Comparison of ENCODE assay signal across 18 cellular contexts in the genomic region with DNA sequence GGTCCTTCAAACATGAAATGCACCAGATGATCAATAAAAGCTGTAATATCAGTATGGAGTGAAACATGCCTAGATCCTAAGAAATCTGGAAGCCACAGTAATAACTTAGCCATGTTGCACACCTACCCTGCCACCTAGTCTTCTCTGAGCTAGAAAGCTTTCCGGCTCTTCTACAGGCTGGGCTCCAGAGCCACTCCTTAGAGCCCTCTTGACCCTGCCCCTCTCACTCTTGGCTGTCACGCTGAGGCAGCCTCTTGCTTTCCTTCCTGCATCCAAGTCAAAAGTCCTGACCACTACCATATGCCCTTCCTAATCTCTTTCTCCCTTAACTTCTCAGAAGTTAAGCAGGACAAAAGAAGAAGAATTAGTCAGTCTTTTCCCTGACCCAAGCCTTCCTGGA. TPM values are rescaled to one million over a fixed set of nuclear protein-coding genes. Genes with fewer than 3 reads are reported as not detected.
DNase-seq lines count a peak whose midpoint lies in the region; ATAC-seq and TF ChIP-seq lines count a peak whose summit lies in the region.
"Had no signal": no experiment of that assay in that cellular context is flagged by ENCODE, and none has a peak within 500 bp of the region (broad histone marks: within the 10 kb centered on the region; RNA-seq: fewer than 3 reads in every experiment).

No MANE protein-coding gene starts in this region.

- no peak overlapping the region for H3K9ac ChIP-seq in mammary epithelial cell (ENCODE audit: insufficient read depth, low read length)

- H3K27me3 ChIP-seq in mammary epithelial cell (ENCODE audit: insufficient read depth, low read length): no peaks in the 10 kb centered on the region
- H3K27me3 ChIP-seq in left lung: no peaks in the 10 kb centered on the region
- H3K27me3 ChIP-seq in upper lobe of right lung: no peaks in the 10 kb centered on the region

- H3K36me3 ChIP-seq in mammary epithelial cell (ENCODE audit: insufficient read depth, low read length) (peaks cover 16% of the 10 kb centered on the region), left lung (peaks cover 0 to 78% of the 10 kb centered on the region in 2 donors), upper lobe of right lung (peaks cover 80% of the 10 kb centered on the region)

- intact Hi-C loops in MCF 10A (cut with micrococcal nuclease): no loop called here
- intact Hi-C loops in mammary epithelial cell (cut with micrococcal nuclease): no loop called here
- intact Hi-C loops in left lung (cut with DNase I): no loop called here
- intact Hi-C loops in upper lobe of right lung (cut with DNase I): no loop called here

- H3K79me2 ChIP-seq in mammary epithelial cell (ENCODE audit: insufficient read depth, low read length): peaks cover 4% of the 10 kb centered on the region

- no peak overlapping the region for H3K4me3 Mint-ChIP-seq in MCF 10A (ENCODE audit: unreplicated experiment)
- no peak overlapping the region for H3K4me3 Mint-ChIP-seq in activated T-helper 17 cell treated with anti-CD3 and anti-CD28 coated beads, Interleukin-2, amount 50 U/mL, for 72 hours
- H3K4me3 Mint-ChIP-seq: CD4-positive, alpha-beta memory T cell had no signal

- no peak overlapping the region for H3K4me2 ChIP-seq in mammary epithelial cell (ENCODE audit: insufficient read depth, low read depth, low read length)

- H3K9me3 ChIP-seq in mammary epithelial cell (replicated peaks; ENCODE audit: insufficient read depth, low read length) (no peaks in the 10 kb centered on the region), left lung (no peaks in the 10 kb centered on the region), upper lobe of right lung (no peaks in the 10 kb centered on the region)

- in situ Hi-C loops in mammary epithelial cell (cut with MboI; ENCODE audit: low sequenced_read_pairs in 2 of 2): no loop called here

- no peak for TF ChIP-seq CTCF in MCF 10A (IDR thresholded peaks at IDR 0.05; ENCODE audit: unreplicated experiment)
- TF ChIP-seq CTCF in mammary epithelial cell (conservative IDR thresholded peaks at IDR 0.05 in 1 of 2, IDR thresholded peaks at IDR 0.05 in 1 of 2; ENCODE audit: extremely low read depth in 1 of 2, insufficient read depth in 1 of 2, low read depth in 1 of 2, low read length in 2 of 2): no peak
- no peak for TF ChIP-seq CTCF in left lung (IDR thresholded peaks at IDR 0.05)
- TF ChIP-seq CTCF in upper lobe of right lung (IDR thresholded peaks at IDR 0.05): no peak

- no peak overlapping the region for H2AFZ ChIP-seq in mammary epithelial cell (ENCODE audit: low read depth, low read length)

- no peaks in the 10 kb centered on the region for H3K4me1 ChIP-seq in mammary epithelial cell (ENCODE audit: insufficient read depth, low read length)
- peaks cover 0 to 7% of the 10 kb centered on the region in 2 donors for H3K4me1 ChIP-seq in left lung
- H3K4me1 ChIP-seq in upper lobe of right lung: no peaks in the 10 kb centered on the region

- BruUV-seq in MCF 10A (replicated peaks; lab: Mats Ljungman, UMichigan) (no TSS peak), mammary epithelial cell (replicated peaks; lab: Mats Ljungman, UMichigan) (no TSS peak)

- H3K9me3 Mint-ChIP-seq in MCF 10A (ENCODE audit: unreplicated experiment): no peaks in the 10 kb centered on the region
- H3K9me3 Mint-ChIP-seq in activated T-helper 17 cell treated with anti-CD3 and anti-CD28 coated beads, Interleukin-2, amount 50 U/mL, for 72 hours: no peaks in the 10 kb centered on the region
- H3K9me3 Mint-ChIP-seq: CD4-positive, alpha-beta memory T cell had no signal

- peaks cover 74% of the 10 kb centered on the region for H3K36me3 Mint-ChIP-seq in MCF 10A (ENCODE audit: insufficient read depth, unreplicated experiment)
- H3K36me3 Mint-ChIP-seq in activated T-helper 17 cell treated with anti-CD3 and anti-CD28 coated beads, Interleukin-2, amount 50 U/mL, for 72 hours (ENCODE audit: low read depth): peaks cover 96% of the 10 kb centered on the region

- 100% methylated on average over 2 of the region's 2 CpGs for WGBS in mammary epithelial cell (ENCODE audit: low coverage, missing lambda C conversion rate)

- CTCF ChIA-PET in MCF 10A (lab: Yijun Ruan, JAX): interaction anchor here (0.6 to 2.0 kb wide), 2 partner anchors 793 to 1791 kb away, joined by 3 to 5 read pairs; no protein-coding TSS in a partner anchor
- CTCF ChIA-PET in mammary epithelial cell (lab: Charles Lee; ENCODE audit: low non-redundant PET): no interaction called here

- no peak for ATAC-seq in activated T-helper 17 cell treated with anti-CD3 and anti-CD28 coated beads, Interleukin-2, amount 50 U/mL, for 72 hours (replicated peaks)
- ATAC-seq in left lung (peak; percentile 99), upper lobe of right lung (peak; percentile 90)
- ATAC-seq: PC-3 had no signal

- no peaks in the 10 kb centered on the region for H3K4me1 Mint-ChIP-seq in MCF 10A (ENCODE audit: insufficient read depth, unreplicated experiment)
- peaks cover 9% of the 10 kb centered on the region for H3K4me1 Mint-ChIP-seq in activated T-helper 17 cell treated with anti-CD3 and anti-CD28 coated beads, Interleukin-2, amount 50 U/mL, for 72 hours

- H3K27ac Mint-ChIP-seq in MCF 10A (ENCODE audit: low read depth, unreplicated experiment): peak overlapping the region; percentile 43
- peak overlapping the region; percentile 47 for H3K27ac Mint-ChIP-seq in activated T-helper 17 cell treated with anti-CD3 and anti-CD28 coated beads, Interleukin-2, amount 50 U/mL, for 72 hours

- H3K27ac ChIP-seq in mammary epithelial cell (ENCODE audit: insufficient read depth, low read depth, low read length): no peak overlapping the region
- H3K27ac ChIP-seq in left lung: no peak overlapping the region
- H3K27ac ChIP-seq in upper lobe of right lung: no peak overlapping the region

- no peaks in the 10 kb centered on the region for H3K27me3 Mint-ChIP-seq in MCF 10A (ENCODE audit: insufficient read depth, unreplicated experiment)
- no peaks in the 10 kb centered on the region for H3K27me3 Mint-ChIP-seq in activated T-helper 17 cell treated with anti-CD3 and anti-CD28 coated beads, Interleukin-2, amount 50 U/mL, for 72 hours
- H3K27me3 Mint-ChIP-seq: CD4-positive, alpha-beta memory T cell had no signal

- H3K4me3 ChIP-seq in mammary epithelial cell (replicated peaks in 1 of 3; ENCODE audit: insufficient read depth in 1 of 3, low read depth in 2 of 3, low read length in 3 of 3) (no peak overlapping the region), left lung (no peak overlapping the region), upper lobe of right lung (no peak overlapping the region)

- dilution Hi-C loops in mammary epithelial cell (cut with HindIII; ENCODE audit: low sequenced_read_pairs): no loop called here

- DNase-seq in MCF 10A (ENCODE audit: unreplicated experiment) (no peak), mammary epithelial cell (no peak), left lung (no peak), upper lobe of right lung (no peak), germinal center (ENCODE audit: low spot score) (no peak)
- no peak for DNase-seq in stimulated activated CD4-positive, alpha-beta T cell treated with anti-CD3 and anti-CD28 coated beads, Interleukin-15, amount 100 ng/mL, for 24 hours
- DNase-seq: C1 segment of cervical spinal cord; CD4-positive, alpha-beta memory T cell; COR-L47; DMS53; NCI-H1092 treated with DMSO at 0.1 percent for 48 hours; NCI-H1436 treated with DMSO at 0.1 percent for 48 hours; NCI-H187 treated with DMSO at 0.1 percent for 48 hours; NCI-H2171 treated with DMSO at 0.1 percent for 48 hours; NCI-H524; NCI-H774; PC-3 had no signal

- POLR2A ChIA-PET in MCF 10A (lab: Yijun Ruan, JAX): no interaction called here

- H4K20me1 ChIP-seq in mammary epithelial cell (ENCODE audit: insufficient read depth, low read length): no peaks in the 10 kb centered on the region

RNA-seq across cellular contexts. Expression of a gene that starts 17.7 kb away (rescaled TPM):
- total RNA-seq in MCF 10A (2022) (32.5 and 33.6 TPM in 2 replicates), mammary epithelial cell (10 to 100 TPM; 33.3 to 40.8 TPM), left lung (10 to 100 TPM; 25.2 to 26.9 TPM), upper lobe of right lung (26.4 TPM)
- 19.5 TPM for polyA plus RNA-seq in mammary epithelial cell
- 27.2 TPM for polyA minus RNA-seq in mammary epithelial cell
- total RNA-seq in activated T-helper 17 cell treated with anti-CD3 and anti-CD28 coated beads, Interleukin-2, amount 50 U/mL, for 72 hours: 10 to 100 TPM; 14.6 to 29.8 TPM

RNA-seq across cellular contexts. Expression of a gene that starts 23.7 kb away (rescaled TPM):
- total RNA-seq in MCF 10A (2022) (271 and 273 TPM in 2 replicates), mammary epithelial cell (100 to 1,000 TPM in 1 of 2 donors, 10 to 100 TPM in 1; 38.0 to 185 TPM), left lung (100 to 1,000 TPM; 109 to 187 TPM), upper lobe of right lung (80.3 TPM)
- 132 TPM for polyA plus RNA-seq in mammary epithelial cell
- polyA minus RNA-seq in mammary epithelial cell: 109 TPM
- total RNA-seq in activated T-helper 17 cell treated with anti-CD3 and anti-CD28 coated beads, Interleukin-2, amount 50 U/mL, for 72 hours: 100 to 1,000 TPM in 1 of 2 donors, 10 to 100 TPM in 1; 76.4 to 157 TPM
